In the genomic region with DNA sequence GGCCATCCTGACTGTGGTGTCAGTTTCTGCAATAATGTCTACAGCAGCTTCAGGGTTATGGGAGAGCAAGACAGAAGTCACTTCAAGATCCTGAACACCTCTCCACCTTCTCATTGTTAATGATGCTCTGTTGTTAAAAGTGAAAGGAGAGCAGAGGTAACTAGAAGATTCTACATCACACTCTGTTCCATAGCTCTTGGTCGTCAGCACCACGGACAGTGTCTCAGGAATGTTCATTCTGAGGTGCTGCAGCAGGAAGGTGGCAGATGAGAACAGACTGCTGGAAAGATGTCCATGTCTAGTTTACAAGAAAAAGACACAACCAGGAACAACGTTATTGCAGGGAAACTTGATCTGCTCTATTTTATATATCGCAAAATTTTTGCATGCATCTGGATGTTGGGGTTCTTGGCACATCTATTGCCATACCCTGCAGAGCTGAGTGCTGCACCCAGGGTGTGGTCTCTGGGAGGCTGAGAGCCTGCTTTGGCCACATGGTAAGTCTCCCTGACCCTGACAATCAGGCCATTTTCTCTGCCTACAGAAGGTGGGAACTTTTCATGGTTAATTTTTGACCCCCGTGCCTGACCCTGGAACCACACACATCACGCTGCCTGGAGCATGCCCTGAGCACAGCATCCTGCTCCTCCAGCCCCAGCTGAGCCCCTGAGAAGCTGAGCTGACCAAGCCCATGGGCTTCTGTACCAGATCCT, we compare ENCODE assay signal across 11 cellular contexts. TPM values are rescaled to one million over a fixed set of nuclear protein-coding genes. Genes with fewer than 3 reads are reported as not detected.
DNase-seq lines count a peak whose midpoint lies in the region; ATAC-seq lines count a peak whose summit lies in the region.
"Had no signal": no experiment of that assay in that cellular context is flagged by ENCODE, and none has a peak within 500 bp of the region (broad histone marks: within the 10 kb centered on the region; RNA-seq: fewer than 3 reads in every experiment).

No MANE protein-coding gene starts in this region.

- H3K4me3 Mint-ChIP-seq in effector memory CD8-positive, alpha-beta T cell = no peak overlapping the region
- H3K4me3 Mint-ChIP-seq in activated T-helper 2 cell treated with anti-CD3 and anti-CD28 coated beads, Interferon-gamma antibody, Interleukin-2, Interleukin-4, amounts not matched to agents 10 μg/mL and 5 μg/mL and 100 μg/mL, durations not matched to agents 14 hours and 24 hours and 36 hours (ENCODE audit: low read depth) = no peak overlapping the region

- peak overlapping the region in 1 of 2 donors; percentile 49 for H3K27ac Mint-ChIP-seq in effector memory CD8-positive, alpha-beta T cell
- H3K27ac Mint-ChIP-seq in activated T-helper 2 cell treated with anti-CD3 and anti-CD28 coated beads, Interferon-gamma antibody, Interleukin-2, Interleukin-4, amounts not matched to agents 10 μg/mL and 5 μg/mL and 100 μg/mL, durations not matched to agents 14 hours and 24 hours and 36 hours = no peak overlapping the region

- no peak for ATAC-seq in effector memory CD8-positive, alpha-beta T cell (replicated peaks)
- ATAC-seq: foreskin keratinocyte, Panc1 had no signal

- H3K9me3 Mint-ChIP-seq in effector memory CD8-positive, alpha-beta T cell = no peaks in the 10 kb centered on the region
- H3K9me3 Mint-ChIP-seq in activated T-helper 2 cell treated with anti-CD3 and anti-CD28 coated beads, Interferon-gamma antibody, Interleukin-2, Interleukin-4, amounts not matched to agents 10 μg/mL and 5 μg/mL and 100 μg/mL, durations not matched to agents 14 hours and 24 hours and 36 hours = peaks cover under 1% of the 10 kb centered on the region

- peak; percentile 21 to 32 for DNase-seq in AML-193 (lab: John Stamatoyannopoulos, UW)
- peak; percentile 17 for DNase-seq in HS-27A (ENCODE audit: low read depth)
- peak; percentile 28 for DNase-seq in activated CD4-positive, alpha-beta T cell treated with anti-CD3 and anti-CD28 coated beads, Interleukin-2, amount 50 U/mL, for 1 hour
- peak; percentile 65 for DNase-seq in iPS-NIHi11 (ENCODE audit: low spot score)
- DNase-seq in effector memory CD8-positive, alpha-beta T cell = no peak
- DNase-seq in NCI-H2227 (lab: John Stamatoyannopoulos, UW; ENCODE audit: unreplicated experiment) = no peak
- DNase-seq in NCI-H2171 (lab: John Stamatoyannopoulos, UW) = no peak
- DNase-seq in activated T-helper 2 cell treated with anti-CD3 and anti-CD28 coated beads, Interferon-gamma antibody, Interleukin-2, Interleukin-4, amounts not matched to agents 10 μg/mL and 5 μg/mL and 100 μg/mL, durations not matched to agents 14 hours and 24 hours and 36 hours (ENCODE audit: low spot score) = no peak
- DNase-seq: activated T-cell treated with anti-CD3 and anti-CD28 coated beads, Interleukin-2, amount 50 U/mL, for 48 hours had no signal

- intact Hi-C loops in activated T-helper 2 cell treated with anti-CD3 and anti-CD28 coated beads, Interferon-gamma antibody, Interleukin-2, Interleukin-4, amounts not matched to agents 10 μg/mL and 5 μg/mL and 100 μg/mL, durations not matched to agents 14 hours and 24 hours and 36 hours (cut with micrococcal nuclease) = no loop called here

- H3K36me3 Mint-ChIP-seq in effector memory CD8-positive, alpha-beta T cell (ENCODE audit: insufficient read depth) = peaks cover 9% of the 10 kb centered on the region
- peaks cover 17% of the 10 kb centered on the region for H3K36me3 Mint-ChIP-seq in activated T-helper 2 cell treated with anti-CD3 and anti-CD28 coated beads, Interferon-gamma antibody, Interleukin-2, Interleukin-4, amounts not matched to agents 10 μg/mL and 5 μg/mL and 100 μg/mL, durations not matched to agents 14 hours and 24 hours and 36 hours (ENCODE audit: low read depth)

- H3K27me3 Mint-ChIP-seq in effector memory CD8-positive, alpha-beta T cell = peaks cover 5 to 19% of the 10 kb centered on the region in 2 donors
- H3K27me3 Mint-ChIP-seq in activated T-helper 2 cell treated with anti-CD3 and anti-CD28 coated beads, Interferon-gamma antibody, Interleukin-2, Interleukin-4, amounts not matched to agents 10 μg/mL and 5 μg/mL and 100 μg/mL, durations not matched to agents 14 hours and 24 hours and 36 hours (ENCODE audit: low read depth) = peaks cover 8% of the 10 kb centered on the region

- H3K4me1 Mint-ChIP-seq in effector memory CD8-positive, alpha-beta T cell (ENCODE audit: low read depth in 2 of 2) = peaks cover 5 to 9% of the 10 kb centered on the region in 2 donors
- H3K4me1 Mint-ChIP-seq in activated T-helper 2 cell treated with anti-CD3 and anti-CD28 coated beads, Interferon-gamma antibody, Interleukin-2, Interleukin-4, amounts not matched to agents 10 μg/mL and 5 μg/mL and 100 μg/mL, durations not matched to agents 14 hours and 24 hours and 36 hours (ENCODE audit: low read depth) = no peaks in the 10 kb centered on the region

RNA-seq across cellular contexts. Expression of a gene that starts 12.7 kb away (rescaled TPM):
- 16.6 and 19.4 TPM in 2 replicates for total RNA-seq in activated T-helper 2 cell treated with anti-CD3 and anti-CD28 coated beads, Interferon-gamma antibody, Interleukin-2, Interleukin-4, amounts not matched to agents 10 μg/mL and 5 μg/mL and 100 μg/mL, durations not matched to agents 14 hours and 24 hours and 36 hours
- total RNA-seq: foreskin keratinocyte had no signal

RNA-seq across cellular contexts. Expression of a gene that starts 38.2 kb away (rescaled TPM):
- total RNA-seq in activated T-helper 2 cell treated with anti-CD3 and anti-CD28 coated beads, Interferon-gamma antibody, Interleukin-2, Interleukin-4, amounts not matched to agents 10 μg/mL and 5 μg/mL and 100 μg/mL, durations not matched to agents 14 hours and 24 hours and 36 hours = not detected in 2 replicates
- total RNA-seq: foreskin keratinocyte had no signal

Comparison
In these comparisons a context has a peak if more than half of its experiments do, and no peak if none do; other contexts are left out.
1. DNase-seq: peak in AML-193 (2 of 2), HS-27A (single experiment), activated CD4-positive, alpha-beta T cell treated with anti-CD3 and anti-CD28 coated beads, Interleukin-2, amount 50 U/mL, for 1 hour (single experiment) and iPS-NIHi11 (single experiment); none in effector memory CD8-positive, alpha-beta T cell (0 of 3), NCI-H2227 (single experiment), NCI-H2171 (single experiment) and activated T-helper 2 cell treated with anti-CD3 and anti-CD28 coated beads, Interferon-gamma antibody, Interleukin-2, Interleukin-4, amounts not matched to agents 10 μg/mL and 5 μg/mL and 100 μg/mL, durations not matched to agents 14 hours and 24 hours and 36 hours (single experiment).